ENCODE assay signal across 10 cellular contexts in the genomic region with DNA sequence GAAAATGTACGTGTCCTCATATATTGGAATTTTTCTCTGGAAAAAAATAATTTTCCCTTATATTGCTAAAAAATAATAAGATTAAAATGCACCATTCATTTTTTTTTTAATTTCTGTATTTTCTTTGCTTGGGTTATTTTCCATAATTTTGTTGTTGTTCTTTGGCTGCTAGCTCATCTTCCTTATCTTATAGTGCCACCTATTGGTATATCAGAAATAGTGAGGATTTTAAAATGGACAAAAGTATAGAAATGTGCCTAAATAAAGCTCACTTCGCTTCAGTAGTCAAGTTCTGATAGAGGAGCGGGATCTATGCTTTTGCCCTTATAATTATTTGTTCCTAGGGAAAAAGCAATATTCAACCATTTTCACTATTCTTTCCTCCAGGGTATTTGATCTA.
A peak's percentile ranks its signal among the peaks of the same experiment; 100 is the strongest.
DNase-seq lines count a peak whose midpoint lies in the region; ATAC-seq, FAIRE-seq and TF ChIP-seq lines count a peak whose summit lies in the region.
"Had no signal": no experiment of that assay in that cellular context is flagged by ENCODE, and none has a peak within 500 bp of the region (broad histone marks: within the 10 kb centered on the region; RNA-seq: fewer than 3 reads in every experiment).

No MANE protein-coding gene starts in this region.

- WGBS in psoas muscle, 3 donors, result 68 to 71% (median 68%) methylated on average over 3 of the region's 3 CpGs

- no peaks in the 10 kb centered on the region for H3K36me3 Mint-ChIP-seq in osteocyte (ENCODE audit: unreplicated experiment)

- no peak overlapping the region for H3K27ac ChIP-seq in psoas muscle

- H3K4me1 Mint-ChIP-seq in osteocyte (ENCODE audit: unreplicated experiment), result no peaks in the 10 kb centered on the region

- H3K9me3 ChIP-seq in psoas muscle, result no peaks in the 10 kb centered on the region

- H3K4me3 ChIP-seq in NB4 (ENCODE audit: low read depth, low read length), result no peak overlapping the region
- H3K4me3 ChIP-seq in psoas muscle, result no peak overlapping the region

- H3K9me3 Mint-ChIP-seq in osteocyte (ENCODE audit: unreplicated experiment), result no peaks in the 10 kb centered on the region

- TF ChIP-seq POLR2A in NB4 (IDR thresholded peaks at IDR 0.05; ENCODE audit: extremely low read depth, insufficient read length), result no peak

- no peaks in the 10 kb centered on the region for H3K27me3 Mint-ChIP-seq in osteocyte (ENCODE audit: unreplicated experiment)

- FAIRE-seq in colon (lab: Jason Lieb, UNC), result peak; percentile 69

- DNase-seq in NCI-H1092 treated with DMSO at 0.1 percent for 48 hours (lab: John Stamatoyannopoulos, UW) (peak; percentile 1), NCI-H1092 (lab: John Stamatoyannopoulos, UW) (no peak), NB4 (ENCODE audit: low read depth) (peak; percentile 4), osteocyte (ENCODE audit: extremely low spot score, unreplicated experiment) (no peak), psoas muscle (no peak)
- DNase-seq: activated T-cell treated with anti-CD3 and anti-CD28 coated beads for 4 hours, NCI-H1436 treated with DMSO at 0.1 percent for 48 hours had no signal

- H3K27ac Mint-ChIP-seq in osteocyte (ENCODE audit: unreplicated experiment), result no peak overlapping the region

- intact Hi-C loops in psoas muscle (cut with DNase I), result no loop called here

- ATAC-seq in HG03039 (IDR thresholded peaks at IDR 0.05; ENCODE audit: unreplicated experiment) (no peak), psoas muscle (no peak), HG03280 (IDR thresholded peaks at IDR 0.05; ENCODE audit: unreplicated experiment) (no peak)

- H3K36me3 ChIP-seq in psoas muscle (ENCODE audit: insufficient read depth in 1 of 2, low read depth in 1 of 2), result no peaks in the 10 kb centered on the region

- TF ChIP-seq CTCF in NB4 (IDR thresholded peaks at IDR 0.05; ENCODE audit: low read depth, low read length) (no peak), osteocyte (IDR thresholded peaks at IDR 0.05) (peak; percentile 52), psoas muscle (IDR thresholded peaks at IDR 0.05) (no peak)

- peaks cover 0 to 14% (median 0%) of the 10 kb centered on the region in 3 donors for H3K27me3 ChIP-seq in psoas muscle (ENCODE audit: insufficient read depth in 3 of 3, low read length in 2 of 3)

- H3K4me1 ChIP-seq in psoas muscle, result no peaks in the 10 kb centered on the region

- H3K4me3 Mint-ChIP-seq in osteocyte (ENCODE audit: unreplicated experiment), result no peak overlapping the region

Comparison
In these comparisons a context has a peak if more than half of its experiments do, and no peak if none do; other contexts are left out.
1. DNase-seq: peak in NCI-H1092 treated with DMSO at 0.1 percent for 48 hours (single experiment) and NB4 (single experiment); none in NCI-H1092 (single experiment), osteocyte (single experiment) and psoas muscle (0 of 2).